8 cellular contexts compared by ENCODE assay signal in genomic region chr19:14073925-14074838, GRCh38. TPM values are rescaled to one million over a fixed set of nuclear protein-coding genes. Genes with fewer than 3 reads are reported as not detected.
DNase-seq lines count a peak whose midpoint lies in the region; ATAC-seq and TF ChIP-seq lines count a peak whose summit lies in the region.

No MANE protein-coding gene starts in this region.

- H3K9me3 ChIP-seq in A673 (ENCODE audit: low read depth, low read length, poor library complexity, severe bottlenecking), result no peaks in the 10 kb centered on the region
- no peaks in the 10 kb centered on the region for H3K9me3 ChIP-seq in esophagus squamous epithelium
- H3K9me3 ChIP-seq in neuron (ENCODE audit: low read length), result no peaks in the 10 kb centered on the region

- intact Hi-C loops in A673 (cut with micrococcal nuclease; ENCODE audit: unreplicated experiment), result loop anchor here (5.0 kb wide), 2 partner anchors 67 to 477 kb away; partner anchors contain the start of gene RFX1
- intact Hi-C loops in esophagus squamous epithelium (cut with DNase I), result loop anchor here (10.0 kb wide), 1 partner anchor 189 kb away; no protein-coding TSS in a partner anchor

- in situ Hi-C loops in GM13977 (cut with MboI; ENCODE audit: low pct_unique_long_range_greater_than_20kb, low sequenced_read_pairs, unreplicated experiment), result loop anchor here (10.0 to 25.0 kb wide), 2 partner anchors 199 to 487 kb away; partner anchors contain the start of gene NANOS3

- H3K4me3 ChIP-seq in A673 (ENCODE audit: low read depth, low read length, poor library complexity, severe bottlenecking) (peak overlapping the region; percentile 49), esophagus squamous epithelium (peak overlapping the region; percentile 52 to 78 (median 72)), neuron (ENCODE audit: low read length) (peak overlapping the region; percentile 59)

- H3K4me1 ChIP-seq in A673 (ENCODE audit: insufficient read depth, low read length, poor library complexity, severe bottlenecking), result peaks cover 24% of the 10 kb centered on the region
- H3K4me1 ChIP-seq in esophagus squamous epithelium, result peaks cover 21 to 41% (median 22%) of the 10 kb centered on the region in 3 donors
- peaks cover 14% of the 10 kb centered on the region for H3K4me1 ChIP-seq in neuron (ENCODE audit: insufficient read depth, low read length)

- H3K27ac ChIP-seq in A673 (ENCODE audit: low read depth, low read length, poor library complexity, severe bottlenecking), result no peak overlapping the region
- H3K27ac ChIP-seq in VCaP, result peak overlapping the region; percentile 74
- H3K27ac ChIP-seq in esophagus squamous epithelium, result peak overlapping the region; percentile 91 to 97 (median 95)

- CTCF ChIA-PET in A673 (lab: Charles Lee), result interaction anchor here (0.6 to 1.0 kb wide), 2 partner anchors 106 to 193 kb away, joined by 3 read pairs; no protein-coding TSS in a partner anchor

- WGBS in esophagus squamous epithelium, 2 donors, result 1 to 2% methylated on average over 9 to 16 of the region's 44 CpGs

- no TSS peak for BruUV-seq in A673 (replicated peaks; lab: Mats Ljungman, UMichigan)

- no peaks in the 10 kb centered on the region for H3K36me3 ChIP-seq in A673 (ENCODE audit: insufficient read depth, low read length, poor library complexity, severe bottlenecking)
- no peaks in the 10 kb centered on the region for H3K36me3 ChIP-seq in esophagus squamous epithelium
- no peaks in the 10 kb centered on the region for H3K36me3 ChIP-seq in neuron (ENCODE audit: insufficient read depth, low read length)

- peak overlapping the region; percentile 74 for H2AFZ ChIP-seq in neuron (ENCODE audit: low read depth, low read length)

- H3K27me3 ChIP-seq in A673 (replicated peaks; ENCODE audit: insufficient read depth, low read depth, low read length, poor library complexity), result no peaks in the 10 kb centered on the region
- no peaks in the 10 kb centered on the region for H3K27me3 ChIP-seq in esophagus squamous epithelium
- H3K27me3 ChIP-seq in neuron (ENCODE audit: insufficient read depth, low read length), result no peaks in the 10 kb centered on the region

- POLR2A ChIA-PET in A673 (lab: Charles Lee; ENCODE audit: low non-redundant PET), result no interaction called here

- DNase-seq in A673 (ENCODE audit: low spot score) (peak; percentile 58), GM13977 (ENCODE audit: low spot score) (peak; percentile 41), esophagus squamous epithelium (lab: John Stamatoyannopoulos, UW) (no peak), left lobe of liver (ENCODE audit: low spot score) (no peak), AML-193 (lab: John Stamatoyannopoulos, UW) (no peak)

- TF ChIP-seq CTCF in A673 (conservative IDR thresholded peaks at IDR 0.05; ENCODE audit: low read depth, low read length) (no peak), GM13977 (IDR thresholded peaks at IDR 0.05; ENCODE audit: extremely low read depth, insufficient read depth, missing control alignments) (no peak), VCaP (conservative IDR thresholded peaks at IDR 0.05) (no peak), esophagus squamous epithelium (IDR thresholded peaks at IDR 0.05) (peak in 1 of 6 experiments; percentile 3)

- TF ChIP-seq POLR2A in esophagus squamous epithelium (IDR thresholded peaks at IDR 0.05), result no peak

- ATAC-seq in left lobe of liver (no peak), GM18502 (IDR thresholded peaks at IDR 0.05; ENCODE audit: poor library complexity, unreplicated experiment) (no peak)

RNA-seq across cellular contexts. Expression of gene MISP3, which starts 1.6 kb away (rescaled TPM):
- total RNA-seq in A673 (2021), result 0.26 and 0.61 TPM in 2 replicates
- total RNA-seq in esophagus squamous epithelium, result 1 to 10 TPM; 2.0 to 8.9 (median 4.0) TPM
- total RNA-seq in left lobe of liver, result 15.2 TPM

RNA-seq across cellular contexts. Expression of gene C19orf67, which starts 11.4 kb away (rescaled TPM):
- total RNA-seq in A673 (2021), result not detected in 2 replicates
- total RNA-seq in esophagus squamous epithelium, result not detected
- not detected for total RNA-seq in left lobe of liver

RNA-seq across cellular contexts. Expression of gene PALM3, which starts 12.3 kb away (rescaled TPM):
- total RNA-seq in A673 (2021) (18.5 and 21.8 TPM in 2 replicates), esophagus squamous epithelium (not detected), left lobe of liver (42.7 TPM)

RNA-seq across cellular contexts. Expression of gene SAMD1, which starts 16.4 kb away (rescaled TPM):
- total RNA-seq in A673 (2021) (52.9 and 56.0 TPM in 2 replicates), esophagus squamous epithelium (10 to 100 TPM; 16.8 to 32.2 (median 27.1) TPM), left lobe of liver (19.1 TPM)

RNA-seq across cellular contexts. Expression of gene IL27RA, which starts 42.6 kb away (rescaled TPM):
- total RNA-seq in A673 (2021) (5.4 and 6.0 TPM in 2 replicates), esophagus squamous epithelium (1 to 10 TPM in 3 of 4 donors, under 1 TPM in 1; 0.83 to 4.9 (median 2.1) TPM), left lobe of liver (1.4 TPM)

Comparison
In these comparisons a context has a peak if more than half of its experiments do, and no peak if none do; other contexts are left out.
1. DNase-seq: peak in A673 (single experiment) and GM13977 (single experiment); none in esophagus squamous epithelium (single experiment), left lobe of liver (single experiment) and AML-193 (0 of 2).
2. RNA of gene PALM3, which starts 12.3 kb away (total RNA-seq): 42.7 TPM in left lobe of liver (single experiment) and 18.5 to 21.8 TPM in A673; not detected in esophagus squamous epithelium; every median in the first group is over 10 times any median in the second.
3. Peak in every context shown above with its lines, with median percentiles within 50 percentile points of each other: H3K4me3 ChIP-seq.